23 cellular contexts compared by ENCODE assay signal in genomic region chr14:36134026-36134425, GRCh38.
A peak's percentile ranks its signal among the peaks of the same experiment; 100 is the strongest.
DNase-seq lines count a peak whose midpoint lies in the region; ATAC-seq and TF ChIP-seq lines count a peak whose summit lies in the region.
"Had no signal": no experiment of that assay in that cellular context is flagged by ENCODE, and none has a peak within 500 bp of the region (broad histone marks: within the 10 kb centered on the region; RNA-seq: fewer than 3 reads in every experiment).

No MANE protein-coding gene starts in this region.

- no peak overlapping the region for H3K4me3 ChIP-seq in NB4 (ENCODE audit: low read depth, low read length)
- H3K4me3 ChIP-seq: BLaER1 treated with 17β-estradiol and CSF1 and Interleukin-3, amounts not matched to agents 10 nM and 100 nM; HAP-1 had no signal

- no peak for TF ChIP-seq POLR2A in NB4 (IDR thresholded peaks at IDR 0.05; ENCODE audit: extremely low read depth, insufficient read length)

- peak; percentile 46 for DNase-seq in NCI-H1105 treated with DMSO at 0.1 percent for 48 hours (lab: John Stamatoyannopoulos, UW)
- DNase-seq in NCI-H1105 (lab: John Stamatoyannopoulos, UW) = no peak
- peak; percentile 33 for DNase-seq in HS-27A (ENCODE audit: low read depth)
- DNase-seq in NB4 (ENCODE audit: low read depth) = peak; percentile 6
- no peak for DNase-seq in AG20443 (ENCODE audit: low spot score)
- DNase-seq: 8988T; AML-193; CD4-positive, alpha-beta T cell; COR-L47; DMS53; GOT3; HFFc6; NCI-H1694; NCI-H2029 treated with DMSO at 0.1 percent for 48 hours; NCI-H226; NCI-H510A; SIG-M5; SK-N-SH; SW 1271 had no signal

- no peak for TF ChIP-seq CTCF in NB4 (IDR thresholded peaks at IDR 0.05; ENCODE audit: low read depth, low read length)

- ATAC-seq in HG03025 (IDR thresholded peaks at IDR 0.05; ENCODE audit: low FRiP score, unreplicated experiment) (no peak), HG02973 (IDR thresholded peaks at IDR 0.05; ENCODE audit: unreplicated experiment) (no peak)

Comparison
In these comparisons a context has a peak if more than half of its experiments do, and no peak if none do; other contexts are left out.
1. DNase-seq: peak in NCI-H1105 treated with DMSO at 0.1 percent for 48 hours (single experiment), HS-27A (single experiment) and NB4 (single experiment); none in NCI-H1105 (single experiment) and AG20443 (single experiment).